Comparison of ENCODE assay signal across 1 cellular context in the genomic region with DNA sequence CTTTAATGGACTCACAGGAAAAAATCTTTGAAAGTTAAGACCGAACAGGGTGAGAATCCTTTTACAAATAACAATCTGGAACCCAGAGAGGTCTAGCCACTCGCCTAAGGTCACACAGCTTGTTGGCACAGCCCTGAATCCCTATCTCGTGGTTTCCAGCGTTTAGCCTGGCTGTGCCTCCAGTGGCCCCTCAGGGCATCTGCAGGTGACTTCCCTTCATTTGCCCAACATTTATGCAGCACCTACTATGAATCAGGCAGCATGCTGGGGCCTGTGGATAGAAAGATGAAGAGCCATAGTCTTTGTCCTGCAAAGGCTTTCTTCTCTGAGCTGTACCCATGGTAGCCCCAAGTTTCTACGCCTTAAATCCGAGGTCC.
TF ChIP-seq lines count a peak whose summit lies in the region.

No MANE protein-coding gene starts in this region.

TF ChIP-seq in HCT116, 20 proteins besides CTCF, POLR2A, EP300 and RAD21 (continued from another document):
- TF ChIP-seq, protein P1, sequence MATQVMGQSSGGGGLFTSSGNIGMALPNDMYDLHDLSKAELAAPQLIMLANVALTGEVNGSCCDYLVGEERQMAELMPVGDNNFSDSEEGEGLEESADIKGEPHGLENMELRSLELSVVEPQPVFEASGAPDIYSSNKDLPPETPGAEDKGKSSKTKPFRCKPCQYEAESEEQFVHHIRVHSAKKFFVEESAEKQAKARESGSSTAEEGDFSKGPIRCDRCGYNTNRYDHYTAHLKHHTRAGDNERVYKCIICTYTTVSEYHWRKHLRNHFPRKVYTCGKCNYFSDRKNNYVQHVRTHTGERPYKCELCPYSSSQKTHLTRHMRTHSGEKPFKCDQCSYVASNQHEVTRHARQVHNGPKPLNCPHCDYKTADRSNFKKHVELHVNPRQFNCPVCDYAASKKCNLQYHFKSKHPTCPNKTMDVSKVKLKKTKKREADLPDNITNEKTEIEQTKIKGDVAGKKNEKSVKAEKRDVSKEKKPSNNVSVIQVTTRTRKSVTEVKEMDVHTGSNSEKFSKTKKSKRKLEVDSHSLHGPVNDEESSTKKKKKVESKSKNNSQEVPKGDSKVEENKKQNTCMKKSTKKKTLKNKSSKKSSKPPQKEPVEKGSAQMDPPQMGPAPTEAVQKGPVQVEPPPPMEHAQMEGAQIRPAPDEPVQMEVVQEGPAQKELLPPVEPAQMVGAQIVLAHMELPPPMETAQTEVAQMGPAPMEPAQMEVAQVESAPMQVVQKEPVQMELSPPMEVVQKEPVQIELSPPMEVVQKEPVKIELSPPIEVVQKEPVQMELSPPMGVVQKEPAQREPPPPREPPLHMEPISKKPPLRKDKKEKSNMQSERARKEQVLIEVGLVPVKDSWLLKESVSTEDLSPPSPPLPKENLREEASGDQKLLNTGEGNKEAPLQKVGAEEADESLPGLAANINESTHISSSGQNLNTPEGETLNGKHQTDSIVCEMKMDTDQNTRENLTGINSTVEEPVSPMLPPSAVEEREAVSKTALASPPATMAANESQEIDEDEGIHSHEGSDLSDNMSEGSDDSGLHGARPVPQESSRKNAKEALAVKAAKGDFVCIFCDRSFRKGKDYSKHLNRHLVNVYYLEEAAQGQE (IDR thresholded peaks at IDR 0.05; ENCODE audit: low read depth) = no peak
